ENCODE assay signal across 16 cellular contexts in the genomic region with DNA sequence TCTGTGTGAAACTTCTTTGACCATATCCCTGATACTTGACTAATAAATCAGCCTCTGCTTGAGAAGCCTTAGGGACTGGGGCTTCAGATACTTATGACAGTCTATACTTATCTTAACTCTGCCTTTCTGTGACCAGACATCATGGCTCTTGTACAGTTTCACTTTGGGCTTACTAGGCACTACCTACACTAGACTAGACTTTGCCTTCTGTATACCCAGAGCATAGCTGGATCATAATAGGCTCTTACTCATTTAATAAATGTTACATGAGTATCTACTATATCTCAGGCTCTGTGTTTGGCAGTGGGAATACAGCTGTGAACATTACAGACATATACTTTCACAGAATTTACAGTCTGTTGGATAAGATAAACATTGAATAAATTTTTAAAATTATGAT. TPM values are rescaled to one million over a fixed set of nuclear protein-coding genes. Genes with fewer than 3 reads are reported as not detected.
DNase-seq lines count a peak whose midpoint lies in the region; ATAC-seq and TF ChIP-seq lines count a peak whose summit lies in the region.
"Had no signal": no experiment of that assay in that cellular context is flagged by ENCODE, and none has a peak within 500 bp of the region (broad histone marks: within the 10 kb centered on the region; RNA-seq: fewer than 3 reads in every experiment).

No MANE protein-coding gene starts in this region.

- H3K36me3 ChIP-seq in HUES64 (ENCODE audit: insufficient read depth, low read length), result peaks cover 12% of the 10 kb centered on the region; the same call in 1 of the 2 replicates
- peaks cover 2% of the 10 kb centered on the region in 2 donors for H3K36me3 ChIP-seq in psoas muscle (ENCODE audit: insufficient read depth in 1 of 2, low read depth in 1 of 2)
- peaks cover 4% of the 10 kb centered on the region for H3K36me3 ChIP-seq in mammary epithelial cell (ENCODE audit: insufficient read depth, low read length)

- no peaks in the 10 kb centered on the region for H3K9me3 ChIP-seq in HUES64 (ENCODE audit: insufficient read depth, low read depth, low read length)
- no peaks in the 10 kb centered on the region for H3K9me3 ChIP-seq in psoas muscle
- peaks cover 2% of the 10 kb centered on the region for H3K9me3 ChIP-seq in mammary epithelial cell (replicated peaks; ENCODE audit: insufficient read depth, low read length)
- H3K9me3 ChIP-seq: A549 had no signal

- TF ChIP-seq CTCF in psoas muscle (IDR thresholded peaks at IDR 0.05) (no peak), mammary epithelial cell (conservative IDR thresholded peaks at IDR 0.05 in 1 of 2, IDR thresholded peaks at IDR 0.05 in 1 of 2; ENCODE audit: extremely low read depth in 1 of 2, insufficient read depth in 1 of 2, low read depth in 1 of 2, low read length in 2 of 2) (no peak)

- peak overlapping the region; percentile 41 for H3K27ac Mint-ChIP-seq in activated T-cell treated with anti-CD3 and anti-CD28 coated beads, Interleukin-2, amount 50 U/mL, for 24 hours
- H3K27ac Mint-ChIP-seq in effector memory CD8-positive, alpha-beta T cell, result peak overlapping the region; percentile 83 to 88
- H3K27ac Mint-ChIP-seq: IgD-negative memory B cell had no signal

- no TSS peak for BruUV-seq in mammary epithelial cell (replicated peaks; lab: Mats Ljungman, UMichigan)

- H2AFZ ChIP-seq in mammary epithelial cell (ENCODE audit: low read depth, low read length), result no peak overlapping the region

- H3K36me3 Mint-ChIP-seq in activated T-cell treated with anti-CD3 and anti-CD28 coated beads, Interleukin-2, amount 50 U/mL, for 24 hours (ENCODE audit: low read depth), result peaks cover 25% of the 10 kb centered on the region
- peaks cover 5% of the 10 kb centered on the region for H3K36me3 Mint-ChIP-seq in effector memory CD8-positive, alpha-beta T cell (ENCODE audit: insufficient read depth)

- H3K4me3 ChIP-seq in HUES64 (ENCODE audit: low read length) (peak overlapping the region; percentile 34; the same call in 1 of the 2 replicates), psoas muscle (no peak overlapping the region), mammary epithelial cell (replicated peaks in 1 of 3; ENCODE audit: insufficient read depth in 1 of 3, low read depth in 2 of 3, low read length in 3 of 3) (no peak overlapping the region)
- H3K4me3 ChIP-seq: A549 had no signal

- no peaks in the 10 kb centered on the region for H3K27me3 Mint-ChIP-seq in activated T-cell treated with anti-CD3 and anti-CD28 coated beads, Interleukin-2, amount 50 U/mL, for 24 hours
- no peaks in the 10 kb centered on the region for H3K27me3 Mint-ChIP-seq in effector memory CD8-positive, alpha-beta T cell
- H3K27me3 Mint-ChIP-seq: IgD-negative memory B cell; natural killer cell treated with Interleukin-12 subunit alpha and Interleukin-12 subunit beta and Interleukin-15 and Interleukin-18, amount 100 ng/mL, for 72 hours had no signal

- H3K4me1 Mint-ChIP-seq in activated T-cell treated with anti-CD3 and anti-CD28 coated beads, Interleukin-2, amount 50 U/mL, for 24 hours (ENCODE audit: low read depth), result peaks cover 83% of the 10 kb centered on the region
- H3K4me1 Mint-ChIP-seq in effector memory CD8-positive, alpha-beta T cell (ENCODE audit: low read depth in 2 of 2), result peaks cover 42 to 74% of the 10 kb centered on the region in 2 donors

- intact Hi-C loops in psoas muscle (cut with DNase I) (no loop called here), mammary epithelial cell (cut with micrococcal nuclease) (no loop called here)

- ATAC-seq in effector memory CD8-positive, alpha-beta T cell (replicated peaks), result peak; percentile 66
- peak; percentile 32 to 73 (median 49) for ATAC-seq in psoas muscle
- ATAC-seq: A549, SK-N-SH treated with all-trans-retinoic acid at 6 μM for 48 hours had no signal

- H3K4me3 Mint-ChIP-seq in activated T-cell treated with anti-CD3 and anti-CD28 coated beads, Interleukin-2, amount 50 U/mL, for 24 hours, result no peak overlapping the region
- H3K4me3 Mint-ChIP-seq in effector memory CD8-positive, alpha-beta T cell, result no peak overlapping the region
- H3K4me3 Mint-ChIP-seq: IgD-negative memory B cell; natural killer cell treated with Interleukin-12 subunit alpha and Interleukin-12 subunit beta and Interleukin-15 and Interleukin-18, amount 100 ng/mL, for 72 hours had no signal

- H3K27me3 ChIP-seq in HUES64 (ENCODE audit: insufficient read depth, low read length) (no peaks in the 10 kb centered on the region), psoas muscle (ENCODE audit: insufficient read depth in 3 of 3, low read length in 2 of 3) (no peaks in the 10 kb centered on the region), mammary epithelial cell (ENCODE audit: insufficient read depth, low read length) (no peaks in the 10 kb centered on the region)

- dilution Hi-C loops in mammary epithelial cell (cut with HindIII; ENCODE audit: low sequenced_read_pairs), result no loop called here

- H3K79me2 ChIP-seq in mammary epithelial cell (ENCODE audit: insufficient read depth, low read length), result peaks cover 97% of the 10 kb centered on the region

- H3K27ac ChIP-seq in HUES64 (ENCODE audit: low read depth, low read length), result peak overlapping the region; percentile 98
- H3K27ac ChIP-seq in psoas muscle, result peak overlapping the region; percentile 47
- no peak overlapping the region for H3K27ac ChIP-seq in mammary epithelial cell (ENCODE audit: insufficient read depth, low read depth, low read length)
- H3K27ac ChIP-seq: A549 had no signal

- H3K4me1 ChIP-seq in HUES64 (ENCODE audit: insufficient read depth, low read length) (peaks cover 89% of the 10 kb centered on the region), psoas muscle (peaks cover 91% of the 10 kb centered on the region), mammary epithelial cell (ENCODE audit: insufficient read depth, low read length) (peaks cover 8% of the 10 kb centered on the region)

- H4K20me1 ChIP-seq in mammary epithelial cell (ENCODE audit: insufficient read depth, low read length), result no peaks in the 10 kb centered on the region

- in situ Hi-C loops in mammary epithelial cell (cut with MboI; ENCODE audit: low sequenced_read_pairs in 2 of 2), result loop anchor here (5.0 to 10.0 kb wide), 2 partner anchors 153 to 156 kb away; no protein-coding TSS in a partner anchor

- no peak overlapping the region for H3K4me2 ChIP-seq in mammary epithelial cell (ENCODE audit: insufficient read depth, low read depth, low read length)
- H3K4me2 ChIP-seq: A549 had no signal

- no peak for DNase-seq in activated T-cell treated with anti-CD3 and anti-CD28 coated beads, Interleukin-2, amount 50 U/mL, for 24 hours
- DNase-seq in activated T-cell treated with anti-CD3 and anti-CD28 coated beads, Interleukin-2, amount 50 U/mL, for 1 hour, result no peak
- no peak for DNase-seq in effector memory CD8-positive, alpha-beta T cell
- DNase-seq in psoas muscle (no peak), germinal center (ENCODE audit: low spot score) (no peak), mammary epithelial cell (no peak), NOMO-1 (lab: John Stamatoyannopoulos, UW; ENCODE audit: unreplicated experiment in 2 of 2) (no peak)
- DNase-seq: GF-D8, kidney, NCI-H1436, NCI-H446 had no signal

- peak overlapping the region; percentile 68 for H3K9ac ChIP-seq in HUES64 (ENCODE audit: low read depth, low read length)
- H3K9ac ChIP-seq in mammary epithelial cell (ENCODE audit: insufficient read depth, low read length), result no peak overlapping the region

- H3K9me3 Mint-ChIP-seq in activated T-cell treated with anti-CD3 and anti-CD28 coated beads, Interleukin-2, amount 50 U/mL, for 24 hours, result peaks cover 11% of the 10 kb centered on the region
- H3K9me3 Mint-ChIP-seq in effector memory CD8-positive, alpha-beta T cell, result peaks cover 0 to 1% of the 10 kb centered on the region in 2 donors
- H3K9me3 Mint-ChIP-seq: IgD-negative memory B cell; natural killer cell treated with Interleukin-12 subunit alpha and Interleukin-12 subunit beta and Interleukin-15 and Interleukin-18, amount 100 ng/mL, for 72 hours had no signal

- CTCF ChIA-PET in mammary epithelial cell (lab: Charles Lee; ENCODE audit: low non-redundant PET), result no interaction called here

RNA-seq across cellular contexts. Expression of a gene that starts 9.0 kb away (rescaled TPM):
- 378 TPM for polyA plus RNA-seq in HUES64 (2013, experiment 1 of 2)
- polyA plus RNA-seq in HUES64 (2013, experiment 2 of 2), result 401 TPM
- total RNA-seq in psoas muscle, result 100 to 1,000 TPM; 402 to 903 (median 596) TPM
- 100 to 1,000 TPM; 391 to 656 (median 520) TPM for polyA plus RNA-seq in psoas muscle
- total RNA-seq in mammary epithelial cell, result 100 to 1,000 TPM; 141 to 248 TPM
- polyA plus RNA-seq in mammary epithelial cell, result 87.4 TPM
- 60.9 TPM for polyA minus RNA-seq in mammary epithelial cell
